Comparison of ENCODE assay signal across 1 cellular context in the genomic region with DNA sequence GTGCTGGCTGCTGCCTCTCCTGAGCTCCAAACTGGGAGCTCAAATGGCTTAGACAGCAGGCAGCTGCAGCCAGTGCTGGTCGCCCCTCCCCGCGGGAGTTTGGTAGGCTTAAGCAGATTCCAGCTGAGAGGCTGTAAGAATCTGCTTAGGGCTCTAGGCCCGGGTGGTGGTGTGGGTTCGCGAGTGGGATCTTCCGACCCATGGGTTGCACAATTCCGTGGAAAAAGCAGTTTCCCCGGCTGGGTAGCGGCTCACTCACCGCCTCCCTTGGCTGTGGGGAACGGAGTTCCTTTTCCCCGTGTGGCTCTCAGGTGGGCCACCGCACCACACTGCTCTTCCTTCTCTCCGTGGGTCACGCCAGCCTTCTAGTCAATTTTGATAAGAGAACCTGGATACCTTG.
TF ChIP-seq lines count a peak whose summit lies in the region.

No MANE protein-coding gene starts in this region.

TF ChIP-seq in H1, 55 proteins besides CTCF, POLR2A, EP300 and RAD21 (continued from another document):
- no peak for TF ChIP-seq CHD1 (IDR thresholded peaks at IDR 0.05; ENCODE audit: low read depth, low read length)
